ENCODE assay signal across 18 cellular contexts in the genomic region with DNA sequence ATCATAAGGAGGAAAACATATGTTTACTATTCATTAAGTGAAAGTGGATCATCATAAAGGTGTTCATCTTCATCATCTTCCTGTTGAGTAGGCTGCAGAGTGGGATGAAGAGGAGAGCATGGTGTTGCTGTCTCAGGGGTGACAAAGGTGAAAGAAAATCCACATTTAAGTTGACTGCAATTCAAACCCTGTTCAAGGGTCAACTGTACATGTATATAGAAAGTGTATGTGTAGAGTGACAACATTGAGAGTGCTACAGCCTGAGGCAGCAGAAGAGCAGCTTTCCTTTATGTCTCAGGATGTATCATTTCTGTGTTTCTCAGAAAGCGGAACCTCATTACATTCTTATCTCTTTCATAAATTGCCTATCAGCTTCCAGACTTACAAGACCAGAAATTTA. TPM values are rescaled to one million over a fixed set of nuclear protein-coding genes. Genes with fewer than 3 reads are reported as not detected.
DNase-seq lines count a peak whose midpoint lies in the region; ATAC-seq and TF ChIP-seq lines count a peak whose summit lies in the region.
"Had no signal": no experiment of that assay in that cellular context is flagged by ENCODE, and none has a peak within 500 bp of the region (broad histone marks: within the 10 kb centered on the region; RNA-seq: fewer than 3 reads in every experiment).

No MANE protein-coding gene starts in this region.

- CTCF ChIA-PET in activated CD4-positive, alpha-beta T cell treated with anti-CD3 and anti-CD28 coated beads for 36 hours (lab: Charles Lee), result interaction anchor here (0.7 kb wide), 1 partner anchor 786 kb away, joined by 4 read pairs; no protein-coding TSS in a partner anchor
- CTCF ChIA-PET in Caco-2 (lab: Charles Lee) (no interaction called here), HEK293 (lab: Yijun Ruan, JAX) (no interaction called here)

- H3K4me3 Mint-ChIP-seq in activated CD4-positive, alpha-beta T cell treated with anti-CD3 and anti-CD28 coated beads for 36 hours, result no peak overlapping the region
- no peak overlapping the region for H3K4me3 Mint-ChIP-seq in activated CD4-positive, alpha-beta T cell treated with anti-CD3 and anti-CD28 coated beads, Interleukin-2, amount 10 ng/mL, durations not matched to agents 24 days and 14 days
- H3K4me3 Mint-ChIP-seq in Caco-2 (ENCODE audit: unreplicated experiment), result peak overlapping the region; percentile 39
- H3K4me3 Mint-ChIP-seq in memory B cell, result no peak overlapping the region
- H3K4me3 Mint-ChIP-seq in activated T-helper 2 cell treated with anti-CD3 and anti-CD28 coated beads, Interferon-gamma antibody, Interleukin-2, Interleukin-4, amounts not matched to agents 10 μg/mL and 5 μg/mL and 100 μg/mL, durations not matched to agents 14 hours and 24 hours and 36 hours (ENCODE audit: low read depth), result no peak overlapping the region
- H3K4me3 Mint-ChIP-seq: CD4-positive, alpha-beta T cell had no signal

- no peak for DNase-seq in activated CD4-positive, alpha-beta T cell treated with anti-CD3 and anti-CD28 coated beads for 36 hours
- DNase-seq in activated CD4-positive, alpha-beta T cell treated with anti-CD3 and anti-CD28 coated beads, Interleukin-2, amount 10 ng/mL, durations not matched to agents 24 days and 14 days, result no peak
- DNase-seq in Caco-2 (no peak), memory B cell (ENCODE audit: low spot score in 2 of 2) (no peak), NCI-H1694 treated with DMSO at 0.1 percent for 48 hours (lab: John Stamatoyannopoulos, UW) (no peak)
- DNase-seq in activated T-helper 2 cell treated with anti-CD3 and anti-CD28 coated beads, Interferon-gamma antibody, Interleukin-2, Interleukin-4, amounts not matched to agents 10 μg/mL and 5 μg/mL and 100 μg/mL, durations not matched to agents 14 hours and 24 hours and 36 hours (ENCODE audit: low spot score), result no peak
- DNase-seq: AML-193; CD4-positive, alpha-beta T cell; DMS153; DMS79; GDM1; IMR-90 had no signal

- H3K27me3 ChIP-seq in Caco-2 (replicated peaks; ENCODE audit: control insufficient read depth, insufficient read depth, low read length), result no peaks in the 10 kb centered on the region

- intact Hi-C loops in activated CD4-positive, alpha-beta T cell treated with anti-CD3 and anti-CD28 coated beads for 36 hours (cut with DNase I, micrococcal nuclease), result no loop called here
- intact Hi-C loops in activated CD4-positive, alpha-beta T cell treated with anti-CD3 and anti-CD28 coated beads, Interleukin-2, amount 10 ng/mL, durations not matched to agents 24 days and 14 days (cut with micrococcal nuclease), result no loop called here
- intact Hi-C loops in Caco-2 (cut with micrococcal nuclease; ENCODE audit: unreplicated experiment), result loop anchor here (1.0 kb wide), 1 partner anchor 42 kb away; a partner anchor contains a TSS
- intact Hi-C loops in activated T-helper 2 cell treated with anti-CD3 and anti-CD28 coated beads, Interferon-gamma antibody, Interleukin-2, Interleukin-4, amounts not matched to agents 10 μg/mL and 5 μg/mL and 100 μg/mL, durations not matched to agents 14 hours and 24 hours and 36 hours (cut with micrococcal nuclease), result no loop called here

- no peak for TF ChIP-seq CTCF in Caco-2 (IDR thresholded peaks at IDR 0.05; ENCODE audit: insufficient read depth in 1 of 2, low read depth in 1 of 2, low read length in 1 of 2, severe bottlenecking in 1 of 2, unreplicated experiment in 1 of 2)
- no peak for TF ChIP-seq CTCF in HEK293 (tag by site-specific recombination; IDR thresholded peaks at IDR 0.05)

- H3K9me3 ChIP-seq in Caco-2, result no peaks in the 10 kb centered on the region
- H3K9me3 ChIP-seq in HEK293 (ENCODE audit: control insufficient read depth, insufficient read depth, low read depth, low read length), result no peaks in the 10 kb centered on the region
- H3K9me3 ChIP-seq: A549, HAP-1 had no signal

- H3K4me3 ChIP-seq in Caco-2 (ENCODE audit: low read depth, low read length) (no peak overlapping the region), HEK293 (ENCODE audit: low read depth, low read length) (no peak overlapping the region)
- H3K4me3 ChIP-seq: A549, HAP-1 had no signal

- H3K27ac Mint-ChIP-seq in activated CD4-positive, alpha-beta T cell treated with anti-CD3 and anti-CD28 coated beads for 36 hours, result no peak overlapping the region
- no peak overlapping the region for H3K27ac Mint-ChIP-seq in activated CD4-positive, alpha-beta T cell treated with anti-CD3 and anti-CD28 coated beads, Interleukin-2, amount 10 ng/mL, durations not matched to agents 24 days and 14 days
- H3K27ac Mint-ChIP-seq in Caco-2 (ENCODE audit: unreplicated experiment) (peak overlapping the region; percentile 68), memory B cell (peak overlapping the region; percentile 69)
- no peak overlapping the region for H3K27ac Mint-ChIP-seq in activated T-helper 2 cell treated with anti-CD3 and anti-CD28 coated beads, Interferon-gamma antibody, Interleukin-2, Interleukin-4, amounts not matched to agents 10 μg/mL and 5 μg/mL and 100 μg/mL, durations not matched to agents 14 hours and 24 hours and 36 hours
- H3K27ac Mint-ChIP-seq: CD4-positive, alpha-beta T cell had no signal

- H3K36me3 ChIP-seq in Caco-2 (ENCODE audit: control insufficient read depth, insufficient read depth, low read length) (no peaks in the 10 kb centered on the region), HEK293 (ENCODE audit: control insufficient read depth in 2 of 2, insufficient read depth in 1 of 2, low read length in 2 of 2) (peaks cover 0 to 6% of the 10 kb centered on the region in 2 experiments; a peak in 1 of 3 replicates)
- H3K36me3 ChIP-seq: HAP-1 had no signal

- H3K36me3 Mint-ChIP-seq in activated CD4-positive, alpha-beta T cell treated with anti-CD3 and anti-CD28 coated beads for 36 hours (ENCODE audit: low read depth), result peaks cover 2% of the 10 kb centered on the region
- H3K36me3 Mint-ChIP-seq in activated CD4-positive, alpha-beta T cell treated with anti-CD3 and anti-CD28 coated beads, Interleukin-2, amount 10 ng/mL, durations not matched to agents 24 days and 14 days (ENCODE audit: low read depth), result peaks cover 6% of the 10 kb centered on the region
- H3K36me3 Mint-ChIP-seq in Caco-2 (ENCODE audit: insufficient read depth, unreplicated experiment) (no peaks in the 10 kb centered on the region), memory B cell (no peaks in the 10 kb centered on the region)
- peaks cover 8% of the 10 kb centered on the region for H3K36me3 Mint-ChIP-seq in activated T-helper 2 cell treated with anti-CD3 and anti-CD28 coated beads, Interferon-gamma antibody, Interleukin-2, Interleukin-4, amounts not matched to agents 10 μg/mL and 5 μg/mL and 100 μg/mL, durations not matched to agents 14 hours and 24 hours and 36 hours (ENCODE audit: low read depth)

- H3K9me3 Mint-ChIP-seq in activated CD4-positive, alpha-beta T cell treated with anti-CD3 and anti-CD28 coated beads for 36 hours (ENCODE audit: low read depth), result no peaks in the 10 kb centered on the region
- no peaks in the 10 kb centered on the region for H3K9me3 Mint-ChIP-seq in activated CD4-positive, alpha-beta T cell treated with anti-CD3 and anti-CD28 coated beads, Interleukin-2, amount 10 ng/mL, durations not matched to agents 24 days and 14 days
- H3K9me3 Mint-ChIP-seq in Caco-2 (ENCODE audit: unreplicated experiment) (no peaks in the 10 kb centered on the region), memory B cell (no peaks in the 10 kb centered on the region)
- no peaks in the 10 kb centered on the region for H3K9me3 Mint-ChIP-seq in activated T-helper 2 cell treated with anti-CD3 and anti-CD28 coated beads, Interferon-gamma antibody, Interleukin-2, Interleukin-4, amounts not matched to agents 10 μg/mL and 5 μg/mL and 100 μg/mL, durations not matched to agents 14 hours and 24 hours and 36 hours
- H3K9me3 Mint-ChIP-seq: CD4-positive, alpha-beta T cell had no signal

- peak; percentile 26 for ATAC-seq in activated CD4-positive, alpha-beta T cell treated with anti-CD3 and anti-CD28 coated beads for 36 hours
- ATAC-seq in memory B cell (ENCODE audit: low read depth), result no peak
- ATAC-seq: A549 had no signal

- H3K27me3 Mint-ChIP-seq in activated CD4-positive, alpha-beta T cell treated with anti-CD3 and anti-CD28 coated beads for 36 hours, result no peaks in the 10 kb centered on the region
- H3K27me3 Mint-ChIP-seq in activated CD4-positive, alpha-beta T cell treated with anti-CD3 and anti-CD28 coated beads, Interleukin-2, amount 10 ng/mL, durations not matched to agents 24 days and 14 days, result peaks cover 8% of the 10 kb centered on the region
- no peaks in the 10 kb centered on the region for H3K27me3 Mint-ChIP-seq in Caco-2 (ENCODE audit: insufficient read depth, unreplicated experiment)
- H3K27me3 Mint-ChIP-seq in memory B cell, result no peaks in the 10 kb centered on the region
- no peaks in the 10 kb centered on the region for H3K27me3 Mint-ChIP-seq in activated T-helper 2 cell treated with anti-CD3 and anti-CD28 coated beads, Interferon-gamma antibody, Interleukin-2, Interleukin-4, amounts not matched to agents 10 μg/mL and 5 μg/mL and 100 μg/mL, durations not matched to agents 14 hours and 24 hours and 36 hours (ENCODE audit: low read depth)
- H3K27me3 Mint-ChIP-seq: CD4-positive, alpha-beta T cell had no signal

- H3K4me1 ChIP-seq in Caco-2, result peaks cover 15% of the 10 kb centered on the region
- no peaks in the 10 kb centered on the region for H3K4me1 ChIP-seq in HEK293 (ENCODE audit: control insufficient read depth, insufficient read depth, low read length)
- H3K4me1 ChIP-seq: A549, HAP-1 had no signal

- H3K27ac ChIP-seq in HEK293 (ENCODE audit: extremely low read depth, low read depth, low read length), result no peak overlapping the region
- H3K27ac ChIP-seq: 22Rv1, A549, C4-2B, HL-60 had no signal

- peaks cover 4% of the 10 kb centered on the region for H3K4me1 Mint-ChIP-seq in activated CD4-positive, alpha-beta T cell treated with anti-CD3 and anti-CD28 coated beads for 36 hours
- peaks cover 5% of the 10 kb centered on the region for H3K4me1 Mint-ChIP-seq in activated CD4-positive, alpha-beta T cell treated with anti-CD3 and anti-CD28 coated beads, Interleukin-2, amount 10 ng/mL, durations not matched to agents 24 days and 14 days
- peaks cover 11% of the 10 kb centered on the region for H3K4me1 Mint-ChIP-seq in Caco-2 (ENCODE audit: low read depth, unreplicated experiment)
- H3K4me1 Mint-ChIP-seq in memory B cell, result no peaks in the 10 kb centered on the region
- peaks cover 8% of the 10 kb centered on the region for H3K4me1 Mint-ChIP-seq in activated T-helper 2 cell treated with anti-CD3 and anti-CD28 coated beads, Interferon-gamma antibody, Interleukin-2, Interleukin-4, amounts not matched to agents 10 μg/mL and 5 μg/mL and 100 μg/mL, durations not matched to agents 14 hours and 24 hours and 36 hours (ENCODE audit: low read depth)

- BruUV-seq in Caco-2 (replicated peaks; lab: Mats Ljungman, UMichigan), result no TSS peak

- POLR2A ChIA-PET in activated CD4-positive, alpha-beta T cell treated with anti-CD3 and anti-CD28 coated beads for 36 hours (lab: Charles Lee), result no interaction called here
- POLR2A ChIA-PET in Caco-2 (lab: Charles Lee) (no interaction called here), HEK293 (lab: Yijun Ruan, JAX) (interaction anchor here (0.8 kb wide), 1 partner anchor 17 kb away, joined by 3 read pairs; a partner anchor contains a TSS)

RNA-seq across cellular contexts. Expression of a gene that starts 17.2 kb away (rescaled TPM):
- 10 to 100 TPM; 30.3 to 43.4 TPM for total RNA-seq in activated CD4-positive, alpha-beta T cell treated with anti-CD3 and anti-CD28 coated beads for 36 hours
- 64.3 and 66.3 TPM in 2 replicates for total RNA-seq in activated CD4-positive, alpha-beta T cell treated with anti-CD3 and anti-CD28 coated beads, Interleukin-2, amount 10 ng/mL, durations not matched to agents 24 days and 14 days
- 55.2 and 56.3 TPM in 2 replicates for total RNA-seq in Caco-2 (2022)
- 56.2 and 56.8 TPM in 2 replicates for total RNA-seq in activated T-helper 2 cell treated with anti-CD3 and anti-CD28 coated beads, Interferon-gamma antibody, Interleukin-2, Interleukin-4, amounts not matched to agents 10 μg/mL and 5 μg/mL and 100 μg/mL, durations not matched to agents 14 hours and 24 hours and 36 hours

RNA-seq across cellular contexts. Expression of a gene that starts 17.7 kb away (rescaled TPM):
- total RNA-seq in activated CD4-positive, alpha-beta T cell treated with anti-CD3 and anti-CD28 coated beads for 36 hours, result 10 to 100 TPM; 60.0 to 98.4 TPM
- total RNA-seq in activated CD4-positive, alpha-beta T cell treated with anti-CD3 and anti-CD28 coated beads, Interleukin-2, amount 10 ng/mL, durations not matched to agents 24 days and 14 days, result 89.6 and 95.4 TPM in 2 replicates
- total RNA-seq in Caco-2 (2022), result 120 and 135 TPM in 2 replicates
- 90.4 and 90.5 TPM in 2 replicates for total RNA-seq in activated T-helper 2 cell treated with anti-CD3 and anti-CD28 coated beads, Interferon-gamma antibody, Interleukin-2, Interleukin-4, amounts not matched to agents 10 μg/mL and 5 μg/mL and 100 μg/mL, durations not matched to agents 14 hours and 24 hours and 36 hours

RNA-seq across cellular contexts. Expression of a gene that starts 41.5 kb away (rescaled TPM):
- total RNA-seq in activated CD4-positive, alpha-beta T cell treated with anti-CD3 and anti-CD28 coated beads for 36 hours, result under 1 TPM; 0.05 to 0.27 TPM
- total RNA-seq in activated CD4-positive, alpha-beta T cell treated with anti-CD3 and anti-CD28 coated beads, Interleukin-2, amount 10 ng/mL, durations not matched to agents 24 days and 14 days, result 0.23 and 1.0 TPM in 2 replicates
- 1.2 and 1.8 TPM in 2 replicates for total RNA-seq in Caco-2 (2022)
- 0.25 and 0.32 TPM in 2 replicates for total RNA-seq in activated T-helper 2 cell treated with anti-CD3 and anti-CD28 coated beads, Interferon-gamma antibody, Interleukin-2, Interleukin-4, amounts not matched to agents 10 μg/mL and 5 μg/mL and 100 μg/mL, durations not matched to agents 14 hours and 24 hours and 36 hours

Comparison
In these comparisons a context has a peak if more than half of its experiments do, and no peak if none do; other contexts are left out.
1. H3K27ac Mint-ChIP-seq: peak in Caco-2 (single experiment) and memory B cell (single experiment); none in activated CD4-positive, alpha-beta T cell treated with anti-CD3 and anti-CD28 coated beads for 36 hours (single experiment), activated CD4-positive, alpha-beta T cell treated with anti-CD3 and anti-CD28 coated beads, Interleukin-2, amount 10 ng/mL, durations not matched to agents 24 days and 14 days (single experiment) and activated T-helper 2 cell treated with anti-CD3 and anti-CD28 coated beads, Interferon-gamma antibody, Interleukin-2, Interleukin-4, amounts not matched to agents 10 μg/mL and 5 μg/mL and 100 μg/mL, durations not matched to agents 14 hours and 24 hours and 36 hours (single experiment).